In genomic region chr19:2627319-2627829, GRCh38 we compare ENCODE assay signal across 8 cellular contexts.
DNase-seq lines count a peak whose midpoint lies in the region; ATAC-seq, FAIRE-seq and TF ChIP-seq lines count a peak whose summit lies in the region.

No MANE protein-coding gene starts in this region.

- FAIRE-seq in endothelial cell of umbilical vein (lab: Jason Lieb, UNC) = peak; percentile 100

- CTCF ChIA-PET in endothelial cell of umbilical vein (lab: Charles Lee) = interaction anchor here (0.6 to 3.4 kb wide), 9 partner anchors 9 to 171 kb away, joined by 3 to 20 read pairs (median 5); partner anchors contain the start of genes GADD45B and LMNB2

- no peak overlapping the region for H2AFZ ChIP-seq in endothelial cell of umbilical vein (ENCODE audit: low read depth, low read length)

- H3K9me3 ChIP-seq in T-helper 17 cell (ENCODE audit: control insufficient read depth, low read length, poor library complexity, severe bottlenecking) (no peaks in the 10 kb centered on the region), endothelial cell of umbilical vein (replicated peaks; ENCODE audit: control insufficient read depth, insufficient read depth, low read length) (peaks cover 2% of the 10 kb centered on the region), thoracic aorta (peaks cover 6% of the 10 kb centered on the region)

- no peak overlapping the region for H3K4me3 ChIP-seq in AG09309 (ENCODE audit: control insufficient read depth, low read depth, low read length)
- no peak overlapping the region for H3K4me3 ChIP-seq in H7 (ENCODE audit: insufficient read depth, low read depth, low read length)
- no peak overlapping the region for H3K4me3 ChIP-seq in endothelial cell of umbilical vein (replicated peaks in 1 of 3; ENCODE audit: insufficient read depth in 1 of 3, low read depth in 1 of 3, low read length in 3 of 3)
- no peak overlapping the region for H3K4me3 ChIP-seq in thoracic aorta

- H3K36me3 ChIP-seq in H7 (replicated peaks; ENCODE audit: control insufficient read depth, insufficient read depth, low read length) = no peaks in the 10 kb centered on the region
- H3K36me3 ChIP-seq in endothelial cell of umbilical vein (ENCODE audit: control insufficient read depth in 2 of 2, extremely low read depth in 1 of 2, insufficient read depth in 2 of 2, low read length in 2 of 2) = no peaks in the 10 kb centered on the region
- no peaks in the 10 kb centered on the region for H3K36me3 ChIP-seq in thoracic aorta

- H3K9me1 ChIP-seq in endothelial cell of umbilical vein (replicated peaks; ENCODE audit: control insufficient read depth, extremely low read depth, insufficient read depth, low read length) = no peaks in the 10 kb centered on the region

- intact Hi-C loops in endothelial cell of umbilical vein (cut with micrococcal nuclease) = loop anchor here (1.0 to 2.0 kb wide), 2 partner anchors 9 to 87 kb away; no protein-coding TSS in a partner anchor

- dilution Hi-C loops in endothelial cell of umbilical vein (cut with MboI; ENCODE audit: extremely low pct_ligation_motif_present, low sequenced_read_pairs) = no loop called here

- DNase-seq in AG09309 (ENCODE audit: low read depth) = peak; percentile 92
- DNase-seq in H7 = peak; percentile 30
- DNase-seq in T-helper 17 cell = no peak
- peak; percentile 94 for DNase-seq in endothelial cell of umbilical vein (ENCODE audit: low read depth, low spot score)
- peak; percentile 95 for DNase-seq in myocyte (ENCODE audit: low read depth)
- peak; percentile 93 for DNase-seq in thoracic aorta (ENCODE audit: low spot score)
- DNase-seq in mesenteric fat pad (ENCODE audit: low spot score) = no peak

- peak overlapping the region; percentile 86 for H3K27ac Mint-ChIP-seq in T-helper 17 cell

- H3K4me1 ChIP-seq in endothelial cell of umbilical vein (ENCODE audit: control insufficient read depth, extremely low read depth, insufficient read depth, low read length) (peaks cover 20% of the 10 kb centered on the region), thoracic aorta (ENCODE audit: control insufficient read depth in 1 of 2, low read depth in 2 of 2) (peaks cover 25 to 44% of the 10 kb centered on the region in 2 donors)

- H3K36me3 Mint-ChIP-seq in T-helper 17 cell (ENCODE audit: low read depth) = no peaks in the 10 kb centered on the region

- TF ChIP-seq POLR2A in endothelial cell of umbilical vein (IDR thresholded peaks at IDR 0.05; ENCODE audit: low read depth, low read length) = no peak

- peak overlapping the region; percentile 93 for H3K27ac ChIP-seq in endothelial cell of umbilical vein (ENCODE audit: insufficient read depth, low read depth, low read length)
- peak overlapping the region; percentile 86 to 96 for H3K27ac ChIP-seq in thoracic aorta

- H3K27me3 Mint-ChIP-seq in T-helper 17 cell = no peaks in the 10 kb centered on the region

- BruUV-seq in endothelial cell of umbilical vein (replicated peaks; lab: Mats Ljungman, UMichigan) = no TSS peak

- H3K4me2 ChIP-seq in endothelial cell of umbilical vein (ENCODE audit: insufficient read depth, low read length) = peak overlapping the region; percentile 25

- no peak for TF ChIP-seq CTCF in AG09309 (IDR thresholded peaks at IDR 0.05; ENCODE audit: control insufficient read depth, insufficient read depth, low read depth, low read length, missing control alignments)
- no peak for TF ChIP-seq CTCF in endothelial cell of umbilical vein (IDR thresholded peaks at IDR 0.05; ENCODE audit: extremely low read depth in 1 of 2, insufficient read depth in 1 of 2, low read depth in 1 of 2, low read length in 2 of 2)
- no peak for TF ChIP-seq CTCF in thoracic aorta (IDR thresholded peaks at IDR 0.05)

- no peaks in the 10 kb centered on the region for H4K20me1 ChIP-seq in endothelial cell of umbilical vein (replicated peaks; ENCODE audit: control insufficient read depth, extremely low read depth, insufficient read depth, low read length)

- POLR2A ChIA-PET in endothelial cell of umbilical vein (lab: Charles Lee) = interaction anchor here (0.6 to 1.8 kb wide), 6 partner anchors 9 to 264 kb away, joined by 3 to 13 read pairs (median 4); partner anchors contain the start of gene GADD45B

- no peak overlapping the region for H3K4me3 Mint-ChIP-seq in T-helper 17 cell

- H3K27me3 ChIP-seq in H7 (ENCODE audit: control insufficient read depth, insufficient read depth, low read length) (no peaks in the 10 kb centered on the region), endothelial cell of umbilical vein (ENCODE audit: control insufficient read depth in 2 of 2, insufficient read depth in 2 of 2, low read length in 2 of 2) (no peaks in the 10 kb centered on the region), thoracic aorta (replicated peaks; ENCODE audit: insufficient read depth) (no peaks in the 10 kb centered on the region)

- H3K4me1 Mint-ChIP-seq in T-helper 17 cell = peaks cover 19% of the 10 kb centered on the region

- ATAC-seq in T-helper 17 cell (peak; percentile 61), thoracic aorta (ENCODE audit: insufficient number of reproducible peaks, low FRiP score, low read depth) (peak; percentile 97), GM21619 (IDR thresholded peaks at IDR 0.05; ENCODE audit: unreplicated experiment) (no peak)

- no peaks in the 10 kb centered on the region for H3K79me2 ChIP-seq in endothelial cell of umbilical vein (ENCODE audit: control insufficient read depth, insufficient read depth, low read length)

- peak overlapping the region; percentile 50 for H3K9ac ChIP-seq in endothelial cell of umbilical vein (replicated peaks; ENCODE audit: extremely low read depth, insufficient read depth, low read length)

TF ChIP-seq in endothelial cell of umbilical vein, 7 proteins besides CTCF, POLR2A, EP300 and RAD21:
- TF ChIP-seq MAX (IDR thresholded peaks at IDR 0.05; ENCODE audit: insufficient read depth, insufficient read length) (peak; percentile 53), JUN (IDR thresholded peaks at IDR 0.05; ENCODE audit: borderline replicate concordance, insufficient read depth, insufficient read length, low read depth) (peak; percentile 81), MYC (IDR thresholded peaks at IDR 0.05; ENCODE audit: low read depth, low read length) (peak; percentile 52), POLR2AphosphoS5 (IDR thresholded peaks at IDR 0.05; ENCODE audit: insufficient read depth, low read depth, low read length) (peak; percentile 96), FOS (IDR thresholded peaks at IDR 0.05; ENCODE audit: borderline replicate concordance, insufficient read depth, low read length) (peak; percentile 99), GATA2 (IDR thresholded peaks at IDR 0.05; ENCODE audit: insufficient read depth, insufficient read length, low read depth, low read length) (no peak)

Comparison
In these comparisons a context has a peak if more than half of its experiments do, and no peak if none do; other contexts are left out.
1. DNase-seq: peak in AG09309 (single experiment), H7 (single experiment), endothelial cell of umbilical vein (single experiment), myocyte (single experiment) and thoracic aorta (single experiment); none in T-helper 17 cell (0 of 3) and mesenteric fat pad (single experiment).